In the genomic region with DNA sequence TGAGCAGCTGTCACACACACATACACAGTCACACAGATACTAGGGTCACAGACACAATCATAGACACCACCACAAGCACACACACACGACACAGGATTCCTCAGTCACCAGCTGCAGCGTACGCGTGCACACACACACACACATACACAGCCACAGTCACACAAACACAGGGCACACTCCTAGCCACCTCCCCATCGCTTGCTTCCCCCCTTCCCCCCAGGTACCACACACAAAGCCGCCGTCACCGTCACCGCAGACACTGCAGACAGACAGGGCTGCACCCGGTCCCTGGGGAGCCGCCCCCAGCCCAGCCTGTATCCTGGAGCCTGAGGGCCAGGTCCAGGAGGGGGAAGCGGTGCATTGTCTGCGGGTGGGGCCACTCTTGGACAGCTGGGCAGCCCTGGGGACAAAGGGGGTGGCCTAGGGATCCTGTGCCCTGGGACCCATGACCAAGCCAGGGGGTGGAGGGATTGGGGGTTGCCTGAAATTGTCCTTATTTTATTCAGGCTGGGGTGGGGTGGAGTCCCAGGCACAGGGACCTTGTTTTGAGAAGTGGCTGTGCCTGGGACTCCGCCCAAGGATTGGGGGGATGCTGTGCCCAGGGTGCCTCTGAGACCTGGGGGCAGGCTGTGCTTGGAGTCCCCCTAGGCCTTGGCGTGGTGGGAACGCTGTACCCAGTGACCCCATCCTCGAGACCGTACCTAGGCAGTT, we compare ENCODE assay signal across 8 cellular contexts. TPM values are rescaled to one million over a fixed set of nuclear protein-coding genes. Genes with fewer than 3 reads are reported as not detected.
DNase-seq lines count a peak whose midpoint lies in the region; ATAC-seq and TF ChIP-seq lines count a peak whose summit lies in the region.

No MANE protein-coding gene starts in this region.

- H3K27me3 ChIP-seq in NT2/D1 (ENCODE audit: insufficient read depth, insufficient read length) (no peaks in the 10 kb centered on the region), neutrophil (no peaks in the 10 kb centered on the region)

- peak overlapping the region; percentile 87 for H3K9ac ChIP-seq in NT2/D1 (ENCODE audit: insufficient read length, low read depth)

- H3K36me3 ChIP-seq in NT2/D1 (ENCODE audit: insufficient read depth, insufficient read length, low read length) (peaks cover 41% of the 10 kb centered on the region), neutrophil (peaks cover 42% of the 10 kb centered on the region)

- ATAC-seq in HG03095 (IDR thresholded peaks at IDR 0.05; ENCODE audit: unreplicated experiment) (no peak), GM21526 (IDR thresholded peaks at IDR 0.05; ENCODE audit: low FRiP score, unreplicated experiment) (no peak)

- TF ChIP-seq CTCF in epithelial cell of proximal tubule (conservative IDR thresholded peaks at IDR 0.05; ENCODE audit: low read depth, low read length): no peak
- no peak for TF ChIP-seq CTCF in neutrophil (IDR thresholded peaks at IDR 0.05)

- H3K27ac ChIP-seq in neutrophil: no peak overlapping the region

- DNase-seq in GM03348 (ENCODE audit: low spot score) (peak; percentile 47), NT2/D1 (ENCODE audit: low read depth, low spot score) (no peak), epithelial cell of proximal tubule (ENCODE audit: low read depth) (no peak), A172 (ENCODE audit: low spot score) (no peak)
- DNase-seq in effector CD4-positive, alpha-beta T cell: no peak

- H3K9me3 ChIP-seq in NT2/D1 (ENCODE audit: insufficient read depth, low read length): no peaks in the 10 kb centered on the region
- H3K9me3 ChIP-seq in neutrophil: no peaks in the 10 kb centered on the region

- H3K4me3 ChIP-seq in NT2/D1 (ENCODE audit: insufficient read length, low read depth) (peak overlapping the region; percentile 66), epithelial cell of proximal tubule (ENCODE audit: low read depth, low read length) (peak overlapping the region; percentile 64), neutrophil (ENCODE audit: low read depth in 1 of 2, low read length in 1 of 2) (peak overlapping the region; percentile 78 to 86)

- H3K4me1 ChIP-seq in NT2/D1 (ENCODE audit: insufficient read depth, insufficient read length) (peaks cover 21% of the 10 kb centered on the region), neutrophil (ENCODE audit: control insufficient read depth in 1 of 2, insufficient read depth in 1 of 2, low read depth in 1 of 2, low read length in 1 of 2) (peaks cover 5 to 19% of the 10 kb centered on the region in 2 experiments)

RNA-seq across cellular contexts. Expression of gene NUMBL, which starts 1.0 kb away (rescaled TPM):
- 13.3 and 32.0 TPM in 2 replicates for total RNA-seq in epithelial cell of proximal tubule
- total RNA-seq in A172 (2014; rRNA removed; shearing (Covaris generic)): 23.7 and 32.7 TPM in 2 replicates

RNA-seq across cellular contexts. Expression of gene COQ8B, which starts 27.2 kb away (rescaled TPM):
- total RNA-seq in epithelial cell of proximal tubule: 20.9 and 30.5 TPM in 2 replicates
- total RNA-seq in A172 (2014; rRNA removed; shearing (Covaris generic)): 35.2 and 51.5 TPM in 2 replicates

RNA-seq across cellular contexts. Expression of gene ITPKC, which starts 27.4 kb away (rescaled TPM):
- total RNA-seq in epithelial cell of proximal tubule: 13.7 and 17.6 TPM in 2 replicates
- total RNA-seq in A172 (2014; rRNA removed; shearing (Covaris generic)): 7.7 and 9.2 TPM in 2 replicates
